ENCODE assay signal across 1 cellular context in the genomic region with DNA sequence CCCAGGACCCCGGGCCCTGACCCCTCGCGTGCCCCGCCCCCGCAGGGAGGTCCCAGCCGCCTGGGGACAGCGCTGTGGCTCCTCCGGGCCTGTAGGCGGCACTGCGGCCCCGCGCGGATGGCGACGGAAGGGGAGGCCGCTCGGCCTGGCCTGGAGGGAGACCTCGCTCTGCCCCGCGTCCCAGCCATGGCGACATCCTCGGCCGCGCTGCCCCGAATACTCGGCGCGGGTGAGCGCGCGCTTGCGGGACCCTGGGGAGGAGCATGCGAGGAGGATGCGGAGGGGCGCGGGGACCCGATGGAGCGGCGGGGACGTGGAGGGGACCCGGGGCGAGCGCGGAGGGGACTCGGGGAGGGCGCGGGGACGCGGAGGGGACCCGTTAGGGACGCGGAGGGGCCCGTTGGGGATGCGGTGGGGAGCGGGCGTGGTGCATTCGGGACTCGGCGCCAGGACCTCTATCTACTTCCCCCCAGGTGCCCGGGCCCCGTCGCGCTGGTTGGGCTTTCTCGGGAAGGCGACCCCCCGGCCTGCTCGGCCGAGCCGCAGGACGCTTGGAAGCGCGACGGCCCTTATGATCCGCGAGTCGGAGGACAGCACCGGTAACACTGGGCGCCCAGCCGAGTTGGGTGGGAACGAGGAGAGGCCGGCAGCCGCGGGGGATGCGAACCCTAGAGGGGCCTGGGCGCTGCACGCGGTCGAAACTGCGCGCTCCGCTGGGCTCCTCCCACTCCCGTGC.
A peak's percentile ranks its signal among the peaks of the same experiment; 100 is the strongest.
TF ChIP-seq lines count a peak whose summit lies in the region.

Gene MRPS2 (plus strand): TSS at position 158 of the 736 bp plus-strand sequence. CDS start 29 bp downstream, at position 187.

TF ChIP-seq in HepG2, 621 proteins besides CTCF, POLR2A, EP300 and RAD21 (continued from another document and continues in another):
- TF ChIP-seq RNF219 (CRISPR knock-in tag; IDR thresholded peaks at IDR 0.05) (no peak; the same call in 1 of the 2 replicates), NFYB (CRISPR knock-in tag; IDR thresholded peaks at IDR 0.05) (no peak; the same call in 1 of the 2 replicates), ZNF567 (CRISPR knock-in tag; IDR thresholded peaks at IDR 0.05; ENCODE audit: borderline replicate concordance) (peak; percentile 52; the same call in 1 of the 2 replicates), SRSF1 (optimal IDR thresholded peaks at IDR 0.05; ENCODE audit: low read depth, low read length) (no peak), RBM39 (IDR thresholded peaks at IDR 0.05; ENCODE audit: low read depth, low read length, poor library complexity, severe bottlenecking) (peak; percentile 69), PLSCR1 (CRISPR knock-in tag; IDR thresholded peaks at IDR 0.05; ENCODE audit: borderline replicate concordance) (no peak), SPEN (CRISPR knock-in tag; IDR thresholded peaks at IDR 0.05; ENCODE audit: low read depth) (peak; percentile 99), ZNF644 (CRISPR knock-in tag; IDR thresholded peaks at IDR 0.05; ENCODE audit: low read depth) (0 out of 2 replicates have a peak, but pooled peaks have one; percentile 10), AGO1 (IDR thresholded peaks at IDR 0.05; ENCODE audit: low read depth, low read length, poor library complexity, severe bottlenecking) (no peak), MYNN (CRISPR knock-in tag; IDR thresholded peaks at IDR 0.05; ENCODE audit: low read depth) (no peak), TEAD2 (CRISPR knock-in tag; IDR thresholded peaks at IDR 0.05) (no peak), ZNF891 (CRISPR knock-in tag; IDR thresholded peaks at IDR 0.05) (peak; percentile 93), ZBTB42 (CRISPR knock-in tag; IDR thresholded peaks at IDR 0.05) (no peak; the same call in 1 of the 2 replicates), ZNF713 (CRISPR knock-in tag; IDR thresholded peaks at IDR 0.05) (peak; percentile 68; the same call in 1 of the 2 replicates), MYC (CRISPR knock-in tag; IDR thresholded peaks at IDR 0.05; ENCODE audit: borderline replicate concordance) (peak; percentile 85), ELF3 (CRISPR knock-in tag; IDR thresholded peaks at IDR 0.05) (0 out of 2 replicates have a peak, but pooled peaks have one; percentile 57), JUN (CRISPR knock-in tag; IDR thresholded peaks at IDR 0.05) (no peak), ZBTB34 (CRISPR knock-in tag; IDR thresholded peaks at IDR 0.05) (peak; percentile 66; the same call in 1 of the 2 replicates), MXI1 (IDR thresholded peaks at IDR 0.05; ENCODE audit: borderline replicate concordance, low read depth, low read length) (peak; percentile 77; the same call in 1 of the 3 replicates), ZNF678 (CRISPR knock-in tag; IDR thresholded peaks at IDR 0.05) (no peak), SKI (IDR thresholded peaks at IDR 0.05; ENCODE audit: partially characterized antibody) (peak; percentile 54), ZBTB1 (CRISPR knock-in tag; IDR thresholded peaks at IDR 0.05; ENCODE audit: borderline replicate concordance) (no peak), ARNT (IDR thresholded peaks at IDR 0.05) (no peak), FOXA1 (IDR thresholded peaks at IDR 0.05) (no peak), FOXA1 (CRISPR knock-in tag; IDR thresholded peaks at IDR 0.05) (no peak), ZBTB44 (CRISPR knock-in tag; IDR thresholded peaks at IDR 0.05) (0 out of 2 replicates have a peak, but pooled peaks have one; percentile 50), ZSCAN22 (CRISPR knock-in tag; IDR thresholded peaks at IDR 0.05) (no peak), ZNF605 (CRISPR knock-in tag; IDR thresholded peaks at IDR 0.05) (no peak; the same call in 1 of the 2 replicates), HINFP (CRISPR knock-in tag; IDR thresholded peaks at IDR 0.05; ENCODE audit: low read depth) (peak; percentile 36; the same call in 1 of the 2 replicates), ZNF432 (CRISPR knock-in tag; IDR thresholded peaks at IDR 0.05; ENCODE audit: borderline replicate concordance) (no peak), MED1 (CRISPR knock-in tag; IDR thresholded peaks at IDR 0.05) (peak; percentile 62), SMYD3 (CRISPR knock-in tag; IDR thresholded peaks at IDR 0.05) (no peak), ZBTB21 (CRISPR knock-in tag; IDR thresholded peaks at IDR 0.05) (no peak), EZH2 (conservative IDR thresholded peaks at IDR 0.05; ENCODE audit: low read depth, low read length) (no peak), SYNCRIP (IDR thresholded peaks at IDR 0.05; ENCODE audit: insufficient read depth, low read depth, low read length) (no peak), ZMYM2 (CRISPR knock-in tag; IDR thresholded peaks at IDR 0.05) (no peak), ZNF333 (CRISPR knock-in tag; IDR thresholded peaks at IDR 0.05; ENCODE audit: borderline replicate concordance) (no peak), TARDBP (CRISPR knock-in tag; IDR thresholded peaks at IDR 0.05) (peak; percentile 75), ZNF17 (CRISPR knock-in tag; IDR thresholded peaks at IDR 0.05) (no peak), ZNF646 (CRISPR knock-in tag; IDR thresholded peaks at IDR 0.05) (0 out of 2 replicates have a peak, but pooled peaks have one; percentile 54), NFE2L2 (IDR thresholded peaks at IDR 0.05; ENCODE audit: low read length) (no peak), ARID2 (CRISPR knock-in tag; IDR thresholded peaks at IDR 0.05; ENCODE audit: borderline replicate concordance) (peak; percentile 82; the same call in 1 of the 2 replicates)
- TF ChIP-seq, protein P1, sequence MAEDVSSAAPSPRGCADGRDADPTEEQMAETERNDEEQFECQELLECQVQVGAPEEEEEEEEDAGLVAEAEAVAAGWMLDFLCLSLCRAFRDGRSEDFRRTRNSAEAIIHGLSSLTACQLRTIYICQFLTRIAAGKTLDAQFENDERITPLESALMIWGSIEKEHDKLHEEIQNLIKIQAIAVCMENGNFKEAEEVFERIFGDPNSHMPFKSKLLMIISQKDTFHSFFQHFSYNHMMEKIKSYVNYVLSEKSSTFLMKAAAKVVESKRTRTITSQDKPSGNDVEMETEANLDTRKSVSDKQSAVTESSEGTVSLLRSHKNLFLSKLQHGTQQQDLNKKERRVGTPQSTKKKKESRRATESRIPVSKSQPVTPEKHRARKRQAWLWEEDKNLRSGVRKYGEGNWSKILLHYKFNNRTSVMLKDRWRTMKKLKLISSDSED (CRISPR knock-in tag; IDR thresholded peaks at IDR 0.05): 0 out of 2 replicates have a peak, but pooled peaks have one; percentile 67
- TF ChIP-seq, protein P2, sequence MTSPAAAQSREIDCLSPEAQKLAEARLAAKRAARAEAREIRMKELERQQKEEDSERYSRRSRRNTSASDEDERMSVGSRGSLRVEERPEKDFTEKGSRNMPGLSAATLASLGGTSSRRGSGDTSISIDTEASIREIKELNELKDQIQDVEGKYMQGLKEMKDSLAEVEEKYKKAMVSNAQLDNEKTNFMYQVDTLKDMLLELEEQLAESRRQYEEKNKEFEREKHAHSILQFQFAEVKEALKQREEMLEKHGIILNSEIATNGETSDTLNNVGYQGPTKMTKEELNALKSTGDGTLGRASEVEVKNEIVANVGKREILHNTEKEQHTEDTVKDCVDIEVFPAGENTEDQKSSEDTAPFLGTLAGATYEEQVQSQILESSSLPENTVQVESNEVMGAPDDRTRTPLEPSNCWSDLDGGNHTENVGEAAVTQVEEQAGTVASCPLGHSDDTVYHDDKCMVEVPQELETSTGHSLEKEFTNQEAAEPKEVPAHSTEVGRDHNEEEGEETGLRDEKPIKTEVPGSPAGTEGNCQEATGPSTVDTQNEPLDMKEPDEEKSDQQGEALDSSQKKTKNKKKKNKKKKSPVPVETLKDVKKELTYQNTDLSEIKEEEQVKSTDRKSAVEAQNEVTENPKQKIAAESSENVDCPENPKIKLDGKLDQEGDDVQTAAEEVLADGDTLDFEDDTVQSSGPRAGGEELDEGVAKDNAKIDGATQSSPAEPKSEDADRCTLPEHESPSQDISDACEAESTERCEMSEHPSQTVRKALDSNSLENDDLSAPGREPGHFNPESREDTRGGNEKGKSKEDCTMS (CRISPR knock-in tag; conservative IDR thresholded peaks at IDR 0.05): no peak
